1 cellular context compared by ENCODE assay signal in the genomic region with DNA sequence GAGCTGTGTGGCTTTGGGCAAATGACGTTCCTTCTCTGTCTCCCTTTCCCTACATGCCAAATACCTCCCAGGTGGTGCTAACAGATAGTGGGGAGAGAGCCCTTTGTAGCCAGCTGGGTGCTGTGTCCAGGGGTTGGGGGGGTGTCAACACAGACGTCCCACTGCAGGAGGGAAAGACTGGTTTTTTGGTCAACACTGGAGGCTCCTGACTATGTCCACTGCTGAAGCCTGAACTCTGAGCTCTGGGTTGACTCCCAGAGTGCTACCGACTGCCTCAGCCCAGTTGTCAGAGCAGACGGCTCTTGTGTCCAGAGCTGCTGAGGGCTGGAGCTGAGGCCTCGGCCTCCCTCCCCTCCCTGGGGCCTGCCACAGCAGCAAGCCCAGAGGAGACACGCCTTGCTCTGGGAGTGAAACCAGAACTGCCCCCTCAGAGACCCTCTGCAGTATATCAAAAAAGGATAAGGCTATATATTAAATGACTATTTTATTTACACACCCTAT.
TF ChIP-seq lines count a peak whose summit lies in the region.

No MANE protein-coding gene starts in this region.

TF ChIP-seq in SK-N-SH treated with all-trans-retinoic acid at 6 μM for 48 hours, 23 proteins besides CTCF, POLR2A, EP300 and RAD21 (continued from another document):
- TF ChIP-seq, protein P1, sequence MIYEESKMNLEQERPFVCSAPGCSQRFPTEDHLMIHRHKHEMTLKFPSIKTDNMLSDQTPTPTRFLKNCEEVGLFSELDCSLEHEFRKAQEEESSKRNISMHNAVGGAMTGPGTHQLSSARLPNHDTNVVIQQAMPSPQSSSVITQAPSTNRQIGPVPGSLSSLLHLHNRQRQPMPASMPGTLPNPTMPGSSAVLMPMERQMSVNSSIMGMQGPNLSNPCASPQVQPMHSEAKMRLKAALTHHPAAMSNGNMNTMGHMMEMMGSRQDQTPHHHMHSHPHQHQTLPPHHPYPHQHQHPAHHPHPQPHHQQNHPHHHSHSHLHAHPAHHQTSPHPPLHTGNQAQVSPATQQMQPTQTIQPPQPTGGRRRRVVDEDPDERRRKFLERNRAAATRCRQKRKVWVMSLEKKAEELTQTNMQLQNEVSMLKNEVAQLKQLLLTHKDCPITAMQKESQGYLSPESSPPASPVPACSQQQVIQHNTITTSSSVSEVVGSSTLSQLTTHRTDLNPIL (CRISPR knock-in tag; IDR thresholded peaks at IDR 0.05; ENCODE audit: low read depth) = no peak
- TF ChIP-seq ZFP30 (CRISPR knock-in tag; IDR thresholded peaks at IDR 0.05) = no peak
- TF ChIP-seq, protein P2, sequence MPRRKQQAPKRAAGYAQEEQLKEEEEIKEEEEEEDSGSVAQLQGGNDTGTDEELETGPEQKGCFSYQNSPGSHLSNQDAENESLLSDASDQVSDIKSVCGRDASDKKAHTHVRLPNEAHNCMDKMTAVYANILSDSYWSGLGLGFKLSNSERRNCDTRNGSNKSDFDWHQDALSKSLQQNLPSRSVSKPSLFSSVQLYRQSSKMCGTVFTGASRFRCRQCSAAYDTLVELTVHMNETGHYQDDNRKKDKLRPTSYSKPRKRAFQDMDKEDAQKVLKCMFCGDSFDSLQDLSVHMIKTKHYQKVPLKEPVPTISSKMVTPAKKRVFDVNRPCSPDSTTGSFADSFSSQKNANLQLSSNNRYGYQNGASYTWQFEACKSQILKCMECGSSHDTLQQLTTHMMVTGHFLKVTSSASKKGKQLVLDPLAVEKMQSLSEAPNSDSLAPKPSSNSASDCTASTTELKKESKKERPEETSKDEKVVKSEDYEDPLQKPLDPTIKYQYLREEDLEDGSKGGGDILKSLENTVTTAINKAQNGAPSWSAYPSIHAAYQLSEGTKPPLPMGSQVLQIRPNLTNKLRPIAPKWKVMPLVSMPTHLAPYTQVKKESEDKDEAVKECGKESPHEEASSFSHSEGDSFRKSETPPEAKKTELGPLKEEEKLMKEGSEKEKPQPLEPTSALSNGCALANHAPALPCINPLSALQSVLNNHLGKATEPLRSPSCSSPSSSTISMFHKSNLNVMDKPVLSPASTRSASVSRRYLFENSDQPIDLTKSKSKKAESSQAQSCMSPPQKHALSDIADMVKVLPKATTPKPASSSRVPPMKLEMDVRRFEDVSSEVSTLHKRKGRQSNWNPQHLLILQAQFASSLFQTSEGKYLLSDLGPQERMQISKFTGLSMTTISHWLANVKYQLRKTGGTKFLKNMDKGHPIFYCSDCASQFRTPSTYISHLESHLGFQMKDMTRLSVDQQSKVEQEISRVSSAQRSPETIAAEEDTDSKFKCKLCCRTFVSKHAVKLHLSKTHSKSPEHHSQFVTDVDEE (CRISPR knock-in tag; IDR thresholded peaks at IDR 0.05) = no peak
